In genomic region chr1:36836916-36837315, GRCh38 we compare ENCODE assay signal across 2 cellular contexts.
TF ChIP-seq lines count a peak whose summit lies in the region.

No MANE protein-coding gene starts in this region.

TF ChIP-seq in HEK293, 187 proteins besides CTCF, POLR2A, EP300 and RAD21 (continued from another document):
- peak; percentile 76 for TF ChIP-seq ZIC2 (tag by site-specific recombination; IDR thresholded peaks at IDR 0.05)

TF ChIP-seq in H1, 55 proteins besides CTCF, POLR2A, EP300 and RAD21 (continued from another document):
- TF ChIP-seq RBBP5 (IDR thresholded peaks at IDR 0.05; ENCODE audit: borderline replicate concordance, low read depth, low read length), result no peak
- TF ChIP-seq KDM5A (IDR thresholded peaks at IDR 0.05; ENCODE audit: low read length), result no peak
- TF ChIP-seq SP1 (IDR thresholded peaks at IDR 0.05; ENCODE audit: low read depth, low read length), result no peak
- no peak for TF ChIP-seq CEBPB (IDR thresholded peaks at IDR 0.05; ENCODE audit: low read depth, low read length)
- TF ChIP-seq CREB1 (IDR thresholded peaks at IDR 0.05), result no peak
- no peak for TF ChIP-seq RXRA (IDR thresholded peaks at IDR 0.05; ENCODE audit: insufficient read depth, low read depth, low read length)
TF ChIP-seq in H1: peak in this region for 0.
